Comparison of ENCODE assay signal across 35 cellular contexts in genomic region chr1:185895208-185895900, GRCh38.
A peak's percentile ranks its signal among the peaks of the same experiment; 100 is the strongest.
DNase-seq lines count a peak whose midpoint lies in the region; TF ChIP-seq lines count a peak whose summit lies in the region.
"Had no signal": no experiment of that assay in that cellular context is flagged by ENCODE, and none has a peak within 500 bp of the region (broad histone marks: within the 10 kb centered on the region; RNA-seq: fewer than 3 reads in every experiment).

No MANE protein-coding gene starts in this region.

- H3K4me3 Mint-ChIP-seq in nephron progenitor cell = no peak overlapping the region
- H3K4me3 Mint-ChIP-seq: activated CD4-positive, alpha-beta memory T cell treated with anti-CD3 and anti-CD28 coated beads, Interleukin-2, amount 10 ng/mL, durations not matched to agents 7 days and 5 days; activated naive CD4-positive, alpha-beta T cell treated with anti-CD3 and anti-CD28 coated beads for 36 hours; activated T-helper 1 cell treated with anti-CD3 and anti-CD28 coated beads, Interleukin-12 subunit alpha, Interleukin-12 subunit beta, Interleukin-2, Interleukin-4 antibody, amounts not matched to agents 30 ng/mL and 10 ng/mL and 1 ng/mL, durations not matched to agents 14 hours and 24 hours and 36 hours; neural crest cell; stimulated activated naive CD8-positive, alpha-beta T cell treated with anti-CD3 and anti-CD28 coated beads, Interleukin-15, Interleukin-2, amounts not matched to agents 100 ng/mL and 50 ng/mL, for 24 hours; T-helper 1 cell treated with Interleukin-12 subunit alpha and Interleukin-12 subunit beta and Interleukin-4 antibody, amounts not matched to agents 30 μg/mL and 1 μg/mL, for 36 hours had no signal

- no peak for TF ChIP-seq POLR2A in breast epithelium (IDR thresholded peaks at IDR 0.05)

- CTCF ChIA-PET in mammary epithelial cell (lab: Charles Lee; ENCODE audit: low non-redundant PET) = no interaction called here

- H3K4me1 Mint-ChIP-seq in nephron progenitor cell = no peaks in the 10 kb centered on the region
- H3K4me1 Mint-ChIP-seq: activated CD4-positive, alpha-beta memory T cell treated with anti-CD3 and anti-CD28 coated beads, Interleukin-2, amount 10 ng/mL, durations not matched to agents 7 days and 5 days; neural crest cell had no signal

- no peak overlapping the region for H3K9ac ChIP-seq in mammary epithelial cell (ENCODE audit: insufficient read depth, low read length)
- H3K9ac ChIP-seq: parathyroid adenoma had no signal

- peaks cover 18% of the 10 kb centered on the region for H3K9me3 Mint-ChIP-seq in nephron progenitor cell
- H3K9me3 Mint-ChIP-seq: activated CD4-positive, alpha-beta memory T cell treated with anti-CD3 and anti-CD28 coated beads, Interleukin-2, amount 10 ng/mL, durations not matched to agents 7 days and 5 days; activated T-helper 1 cell treated with anti-CD3 and anti-CD28 coated beads, Interleukin-12 subunit alpha, Interleukin-12 subunit beta, Interleukin-2, Interleukin-4 antibody, amounts not matched to agents 30 ng/mL and 10 ng/mL and 1 ng/mL, durations not matched to agents 14 hours and 24 hours and 36 hours; T-helper 1 cell treated with Interleukin-12 subunit alpha and Interleukin-12 subunit beta and Interleukin-4 antibody, amounts not matched to agents 30 μg/mL and 1 μg/mL, for 36 hours had no signal

- dilution Hi-C loops in mammary epithelial cell (cut with HindIII; ENCODE audit: low sequenced_read_pairs) = loop anchor here (5.0 kb wide), 1 partner anchor 33 kb away; no protein-coding TSS in a partner anchor

- no peaks in the 10 kb centered on the region for H3K9me3 ChIP-seq in mammary epithelial cell (replicated peaks; ENCODE audit: insufficient read depth, low read length)
- no peaks in the 10 kb centered on the region for H3K9me3 ChIP-seq in breast epithelium
- H3K9me3 ChIP-seq: adrenal gland, esophagus muscularis mucosa, MG63 had no signal

- H3K27me3 Mint-ChIP-seq in nephron progenitor cell (ENCODE audit: low read depth, poor library complexity) = no peaks in the 10 kb centered on the region
- H3K27me3 Mint-ChIP-seq: activated CD4-positive, alpha-beta memory T cell treated with anti-CD3 and anti-CD28 coated beads, Interleukin-2, amount 10 ng/mL, durations not matched to agents 7 days and 5 days; stimulated activated naive CD8-positive, alpha-beta T cell treated with anti-CD3 and anti-CD28 coated beads, Interleukin-15, Interleukin-2, amounts not matched to agents 100 ng/mL and 50 ng/mL, for 24 hours had no signal

- H3K36me3 Mint-ChIP-seq in nephron progenitor cell (ENCODE audit: low read depth) = peaks cover 20% of the 10 kb centered on the region

- no peaks in the 10 kb centered on the region for H3K27me3 ChIP-seq in mammary epithelial cell (ENCODE audit: insufficient read depth, low read length)
- no peaks in the 10 kb centered on the region for H3K27me3 ChIP-seq in breast epithelium
- H3K27me3 ChIP-seq: adrenal gland, cardiac muscle cell, esophagus muscularis mucosa, MG63 had no signal

- no TSS peak for BruUV-seq in mammary epithelial cell (replicated peaks; lab: Mats Ljungman, UMichigan)

- H3K27ac Mint-ChIP-seq in nephron progenitor cell = no peak overlapping the region
- H3K27ac Mint-ChIP-seq: activated CD4-positive, alpha-beta memory T cell treated with anti-CD3 and anti-CD28 coated beads, Interleukin-2, amount 10 ng/mL, durations not matched to agents 7 days and 5 days; activated naive CD4-positive, alpha-beta T cell treated with anti-CD3 and anti-CD28 coated beads for 36 hours; activated T-helper 1 cell treated with anti-CD3 and anti-CD28 coated beads, Interleukin-12 subunit alpha, Interleukin-12 subunit beta, Interleukin-2, Interleukin-4 antibody, amounts not matched to agents 30 ng/mL and 10 ng/mL and 1 ng/mL, durations not matched to agents 14 hours and 24 hours and 36 hours; stimulated activated naive CD8-positive, alpha-beta T cell treated with anti-CD3 and anti-CD28 coated beads, Interleukin-15, Interleukin-2, amounts not matched to agents 100 ng/mL and 50 ng/mL, for 24 hours; T-helper 1 cell treated with Interleukin-12 subunit alpha and Interleukin-12 subunit beta and Interleukin-4 antibody, amounts not matched to agents 30 μg/mL and 1 μg/mL, for 36 hours had no signal

- H4K20me1 ChIP-seq in mammary epithelial cell (ENCODE audit: insufficient read depth, low read length) = no peaks in the 10 kb centered on the region

- H3K36me3 ChIP-seq in mammary epithelial cell (ENCODE audit: insufficient read depth, low read length) = no peaks in the 10 kb centered on the region
- H3K36me3 ChIP-seq in breast epithelium = no peaks in the 10 kb centered on the region
- H3K36me3 ChIP-seq: adrenal gland, cardiac muscle cell, esophagus muscularis mucosa, MG63 had no signal

- no peaks in the 10 kb centered on the region for H3K79me2 ChIP-seq in mammary epithelial cell (ENCODE audit: insufficient read depth, low read length)
- H3K79me2 ChIP-seq: parathyroid adenoma had no signal

- WGBS in mammary epithelial cell (ENCODE audit: low coverage, missing lambda C conversion rate) = 100% methylated on average over 1 of the region's 1 CpG

- no peak overlapping the region for H3K4me2 ChIP-seq in mammary epithelial cell (ENCODE audit: insufficient read depth, low read depth, low read length)

- in situ Hi-C loops in mammary epithelial cell (cut with MboI; ENCODE audit: low sequenced_read_pairs in 2 of 2) = no loop called here

- H3K4me3 ChIP-seq in mammary epithelial cell (replicated peaks in 1 of 3; ENCODE audit: insufficient read depth in 1 of 3, low read depth in 2 of 3, low read length in 3 of 3) (no peak overlapping the region), breast epithelium (no peak overlapping the region), cardiac fibroblast (replicated peaks in 1 of 2; ENCODE audit: low read depth in 2 of 2, low read length in 2 of 2) (no peak overlapping the region)
- H3K4me3 ChIP-seq: adrenal gland, cardiac muscle cell, coronary artery, esophagus muscularis mucosa, MG63 had no signal

- no peak overlapping the region for H2AFZ ChIP-seq in mammary epithelial cell (ENCODE audit: low read depth, low read length)
- H2AFZ ChIP-seq: parathyroid adenoma had no signal

- no peaks in the 10 kb centered on the region for H3K4me1 ChIP-seq in mammary epithelial cell (ENCODE audit: insufficient read depth, low read length)
- no peaks in the 10 kb centered on the region for H3K4me1 ChIP-seq in breast epithelium
- H3K4me1 ChIP-seq: adrenal gland, parathyroid adenoma had no signal

- H3K27ac ChIP-seq in mammary epithelial cell (ENCODE audit: insufficient read depth, low read depth, low read length) (no peak overlapping the region), breast epithelium (no peak overlapping the region)
- H3K27ac ChIP-seq: 22Rv1, adrenal gland, cardiac muscle cell, HL-60, parathyroid adenoma had no signal

- TF ChIP-seq CTCF in mammary epithelial cell (conservative IDR thresholded peaks at IDR 0.05 in 1 of 2, IDR thresholded peaks at IDR 0.05 in 1 of 2; ENCODE audit: extremely low read depth in 1 of 2, insufficient read depth in 1 of 2, low read depth in 1 of 2, low read length in 2 of 2) (no peak), breast epithelium (IDR thresholded peaks at IDR 0.05) (no peak), cardiac fibroblast (IDR thresholded peaks at IDR 0.05; ENCODE audit: low read depth, low read length) (no peak), nephron progenitor cell (IDR thresholded peaks at IDR 0.05) (no peak)

- DNase-seq in mammary epithelial cell (peak; percentile 26), breast epithelium (ENCODE audit: low spot score in 2 of 2) (no peak), cardiac fibroblast (ENCODE audit: low read depth in 2 of 2) (peak; percentile 38 to 40), iris pigment epithelial cell (ENCODE audit: low read depth) (peak; percentile 14), stromal cell of bone marrow (ENCODE audit: low read depth) (peak; percentile 20), nephron progenitor cell (no peak)
- DNase-seq in activated CD4-positive, CD25-positive, alpha-beta regulatory T cell (lab: John Stamatoyannopoulos, UW) = no peak
- no peak for DNase-seq in activated naive CD4-positive, alpha-beta T cell treated with Interleukin-2 at 50 U/mL for 16 hours
- DNase-seq: activated CD4-positive, alpha-beta memory T cell treated with anti-CD3 and anti-CD28 coated beads, Interleukin-2, amount 10 ng/mL, durations not matched to agents 7 days and 5 days; activated CD8-positive, alpha-beta memory T cell treated with anti-CD3 and anti-CD28 coated beads, Interleukin-2, amount 50 U/mL, for 48 hours; activated naive CD4-positive, alpha-beta T cell treated with anti-CD3 and anti-CD28 coated beads for 36 hours; adrenal gland; Calu3; DMS79 treated with DMSO at 0.1 percent for 48 hours; effector memory CD4-positive, alpha-beta T cell; GF-D8; hippocampal formation; KBM-7; mesendoderm; MG63; NCI-H1105; NCI-H187 treated with DMSO at 0.1 percent for 48 hours; NCI-H526 treated with DMSO at 0.1 percent for 48 hours; NK-92 treated with Interleukin-12 subunit alpha and Interleukin-12 subunit beta, amount 100 ng/mL, for 24 hours; stimulated activated CD8-positive, alpha-beta memory T cell treated with anti-CD3 and anti-CD28 coated beads, Interleukin-4, amount 100 ng/mL, for 48 hours had no signal

- intact Hi-C loops in mammary epithelial cell (cut with micrococcal nuclease) (no loop called here), breast epithelium (cut with DNase I; ENCODE audit: low total_unique reads) (no loop called here)

Comparison
In these comparisons a context has a peak if more than half of its experiments do, and no peak if none do; other contexts are left out.
1. DNase-seq: peak in mammary epithelial cell (single experiment), cardiac fibroblast (2 of 2), iris pigment epithelial cell (single experiment) and stromal cell of bone marrow (single experiment); none in breast epithelium (0 of 2), nephron progenitor cell (single experiment), activated CD4-positive, CD25-positive, alpha-beta regulatory T cell (0 of 4) and activated naive CD4-positive, alpha-beta T cell treated with Interleukin-2 at 50 U/mL for 16 hours (single experiment).